ENCODE assay signal across 1 cellular context in the genomic region with DNA sequence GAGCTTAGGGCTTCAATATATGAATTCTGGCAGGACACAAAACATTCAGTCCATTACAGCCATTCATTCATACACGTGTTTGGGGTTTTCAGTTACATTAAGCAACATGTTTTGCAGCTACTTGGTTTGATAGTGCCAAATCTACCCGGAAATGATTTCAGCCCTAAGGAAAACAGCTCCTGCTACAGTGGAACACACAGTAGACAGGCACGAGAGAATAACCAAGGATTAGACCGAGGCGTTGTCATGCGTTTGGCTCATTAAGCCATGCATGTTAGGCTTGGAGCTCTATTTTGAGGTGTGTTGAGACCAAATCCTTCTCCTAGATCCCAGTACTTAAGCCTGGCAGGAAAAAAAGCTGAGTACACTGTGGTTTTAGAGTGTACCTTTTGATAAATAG.
TF ChIP-seq lines count a peak whose summit lies in the region.

No MANE protein-coding gene starts in this region.

TF ChIP-seq in H1, 55 proteins besides CTCF, POLR2A, EP300 and RAD21 (continued from another document):
- TF ChIP-seq, protein P1, sequence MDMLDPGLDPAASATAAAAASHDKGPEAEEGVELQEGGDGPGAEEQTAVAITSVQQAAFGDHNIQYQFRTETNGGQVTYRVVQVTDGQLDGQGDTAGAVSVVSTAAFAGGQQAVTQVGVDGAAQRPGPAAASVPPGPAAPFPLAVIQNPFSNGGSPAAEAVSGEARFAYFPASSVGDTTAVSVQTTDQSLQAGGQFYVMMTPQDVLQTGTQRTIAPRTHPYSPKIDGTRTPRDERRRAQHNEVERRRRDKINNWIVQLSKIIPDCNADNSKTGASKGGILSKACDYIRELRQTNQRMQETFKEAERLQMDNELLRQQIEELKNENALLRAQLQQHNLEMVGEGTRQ (IDR thresholded peaks at IDR 0.05; ENCODE audit: low read length): no peak
- no peak for TF ChIP-seq ASH2L (IDR thresholded peaks at IDR 0.05; ENCODE audit: low read length)
- TF ChIP-seq NRF1 (IDR thresholded peaks at IDR 0.05; ENCODE audit: low read depth, low read length): no peak
- TF ChIP-seq BCL11A (IDR thresholded peaks at IDR 0.05; ENCODE audit: low read depth in 2 of 2, low read length in 2 of 2): no peak
- TF ChIP-seq EGR1 (IDR thresholded peaks at IDR 0.05; ENCODE audit: borderline replicate concordance, low read depth, low read length): no peak
- TF ChIP-seq BRCA1 (IDR thresholded peaks at IDR 0.05; ENCODE audit: low read depth, low read length): no peak
- TF ChIP-seq KDM4A (IDR thresholded peaks at IDR 0.05; ENCODE audit: low read depth, low read length, severe bottlenecking): no peak
TF ChIP-seq in H1: peak in this region for 0.
